In the genomic region with DNA sequence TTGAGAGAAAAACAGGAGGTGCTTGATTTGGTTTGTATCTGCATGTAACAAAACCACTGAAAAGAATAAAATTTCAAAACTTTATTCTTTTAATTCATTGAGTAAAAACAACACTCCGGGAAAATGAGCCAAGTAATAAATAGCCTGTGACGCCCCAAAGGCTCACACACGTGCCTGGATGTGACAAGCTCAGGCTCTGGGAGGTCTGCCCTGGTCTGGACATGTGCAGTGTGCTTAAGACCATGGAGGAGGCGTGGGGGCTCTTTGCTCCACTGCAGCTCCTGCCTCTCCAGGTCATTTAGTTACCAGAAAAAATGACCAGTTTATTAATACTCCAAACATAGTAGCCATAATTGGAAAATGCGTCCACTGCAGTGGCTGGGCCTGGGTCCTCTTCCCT, we compare ENCODE assay signal across 24 cellular contexts. TPM values are rescaled to one million over a fixed set of nuclear protein-coding genes. Genes with fewer than 3 reads are reported as not detected.
"Had no signal": no experiment of that assay in that cellular context is flagged by ENCODE, and none has a peak within 500 bp of the region (broad histone marks: within the 10 kb centered on the region; RNA-seq: fewer than 3 reads in every experiment).

No MANE protein-coding gene starts in this region.

- DNase-seq: activated B cell treated with CpG ODN at 0.5 μM for 24 hours; activated CD4-positive, alpha-beta T cell treated with anti-CD3 and anti-CD28 coated beads for 1 hour; activated CD4-positive, alpha-beta T cell treated with anti-CD3 and anti-CD28 coated beads, Interleukin-2, amount 10 ng/mL, durations not matched to agents 24 days and 14 days; activated CD4-positive, alpha-beta T cell treated with anti-CD3 and anti-CD28 coated beads, Interleukin-2, amount 50 U/mL, for 48 hours; activated CD8-positive, alpha-beta memory T cell treated with anti-CD3 and anti-CD28 coated beads, Interleukin-2, amount 10 ng/mL, durations not matched to agents 7 days and 5 days; activated gamma-delta T cell; activated naive CD4-positive, alpha-beta T cell treated with anti-CD3 and anti-CD28 coated beads for 36 hours; activated T-cell treated with anti-CD3 and anti-CD28 coated beads, Interleukin-2, amount 50 U/mL, for 4 hours; amygdala; NCI-H1092; NCI-H1417 treated with DMSO at 0.1 percent for 48 hours; NCI-H510A treated with DMSO at 0.1 percent for 48 hours; NCI-H69; Peyer's patch; SIG-M5; T-cell; T-helper 2 cell; T1000 had no signal

- H3K4me3 ChIP-seq: Peyer's patch, SK-N-MC had no signal

- H3K4me3 Mint-ChIP-seq: activated B cell treated with CpG ODN at 0.5 μM for 24 hours; activated CD4-positive, alpha-beta T cell treated with anti-CD3 and anti-CD28 coated beads, Interleukin-2, amount 10 ng/mL, durations not matched to agents 24 days and 14 days; activated CD8-positive, alpha-beta memory T cell treated with anti-CD3 and anti-CD28 coated beads, Interleukin-2, amount 10 ng/mL, durations not matched to agents 7 days and 5 days; activated naive CD4-positive, alpha-beta T cell treated with anti-CD3 and anti-CD28 coated beads for 36 hours; activated naive CD8-positive, alpha-beta T cell; activated T-cell treated with anti-CD3 and anti-CD28 coated beads, Interleukin-2, amount 50 U/mL, for 4 hours; activated T-helper 17 cell treated with anti-CD3 and anti-CD28 coated beads, Interleukin-2, amount 50 U/mL, for 72 hours; T-cell had no signal

- H3K9me3 Mint-ChIP-seq: activated CD4-positive, alpha-beta T cell treated with anti-CD3 and anti-CD28 coated beads, Interleukin-2, amount 10 ng/mL, durations not matched to agents 24 days and 14 days; activated naive CD4-positive, alpha-beta T cell treated with anti-CD3 and anti-CD28 coated beads for 36 hours; activated T-cell treated with anti-CD3 and anti-CD28 coated beads, Interleukin-2, amount 50 U/mL, for 4 hours; activated T-helper 17 cell treated with anti-CD3 and anti-CD28 coated beads, Interleukin-2, amount 50 U/mL, for 72 hours; brain; T-cell had no signal

- H3K27ac Mint-ChIP-seq: activated B cell treated with CpG ODN at 0.5 μM for 24 hours; activated CD4-positive, alpha-beta T cell treated with anti-CD3 and anti-CD28 coated beads, Interleukin-2, amount 10 ng/mL, durations not matched to agents 24 days and 14 days; activated CD8-positive, alpha-beta memory T cell treated with anti-CD3 and anti-CD28 coated beads, Interleukin-2, amount 10 ng/mL, durations not matched to agents 7 days and 5 days; activated naive CD4-positive, alpha-beta T cell treated with anti-CD3 and anti-CD28 coated beads for 36 hours; activated naive CD8-positive, alpha-beta T cell; activated T-helper 17 cell treated with anti-CD3 and anti-CD28 coated beads, Interleukin-2, amount 50 U/mL, for 72 hours; T-cell had no signal

- H3K27ac ChIP-seq: KMS-11, Peyer's patch, SK-N-MC had no signal

- H3K27me3 ChIP-seq: Peyer's patch had no signal

- H3K4me1 ChIP-seq: Peyer's patch had no signal

- H3K27me3 Mint-ChIP-seq: activated naive CD8-positive, alpha-beta T cell; activated T-helper 17 cell treated with anti-CD3 and anti-CD28 coated beads, Interleukin-2, amount 50 U/mL, for 72 hours had no signal

- H3K9ac ChIP-seq: KMS-11 had no signal

- H3K4me2 ChIP-seq: KMS-11 had no signal

- H3K36me3 ChIP-seq: Peyer's patch had no signal

- H3K4me1 Mint-ChIP-seq: activated B cell treated with CpG ODN at 0.5 μM for 24 hours; activated CD4-positive, alpha-beta T cell treated with anti-CD3 and anti-CD28 coated beads, Interleukin-2, amount 10 ng/mL, durations not matched to agents 24 days and 14 days; activated CD8-positive, alpha-beta memory T cell treated with anti-CD3 and anti-CD28 coated beads, Interleukin-2, amount 10 ng/mL, durations not matched to agents 7 days and 5 days; activated T-helper 17 cell treated with anti-CD3 and anti-CD28 coated beads, Interleukin-2, amount 50 U/mL, for 72 hours; T-cell had no signal

- ATAC-seq: activated CD8-positive, alpha-beta memory T cell treated with anti-CD3 and anti-CD28 coated beads, Interleukin-2, amount 10 ng/mL, durations not matched to agents 7 days and 5 days; activated T-cell treated with anti-CD3 and anti-CD28 coated beads, Interleukin-2, amount 50 U/mL, for 4 hours; activated T-helper 17 cell treated with anti-CD3 and anti-CD28 coated beads, Interleukin-2, amount 50 U/mL, for 72 hours; T-cell had no signal

- H3K36me3 Mint-ChIP-seq: activated CD8-positive, alpha-beta memory T cell treated with anti-CD3 and anti-CD28 coated beads, Interleukin-2, amount 10 ng/mL, durations not matched to agents 7 days and 5 days; activated naive CD8-positive, alpha-beta T cell; brain; T-cell had no signal

- H3K9me3 ChIP-seq: Peyer's patch had no signal

RNA-seq across cellular contexts. Expression of a gene that starts 8.6 kb away (rescaled TPM):
- total RNA-seq: activated B cell treated with CpG ODN at 0.5 μM for 24 hours; activated CD4-positive, alpha-beta T cell treated with anti-CD3 and anti-CD28 coated beads, Interleukin-2, amount 10 ng/mL, durations not matched to agents 24 days and 14 days; activated CD8-positive, alpha-beta memory T cell treated with anti-CD3 and anti-CD28 coated beads, Interleukin-2, amount 10 ng/mL, durations not matched to agents 7 days and 5 days; activated T-cell treated with anti-CD3 and anti-CD28 coated beads, Interleukin-2, amount 50 U/mL, for 4 hours; MCF 10A; Peyer's patch had no signal

RNA-seq across cellular contexts. Expression of a gene that starts 10.1 kb away (rescaled TPM):
- total RNA-seq: activated CD4-positive, alpha-beta T cell treated with anti-CD3 and anti-CD28 coated beads, Interleukin-2, amount 10 ng/mL, durations not matched to agents 24 days and 14 days; activated CD8-positive, alpha-beta memory T cell treated with anti-CD3 and anti-CD28 coated beads, Interleukin-2, amount 10 ng/mL, durations not matched to agents 7 days and 5 days had no signal
